ENCODE assay signal across 8 cellular contexts in genomic region chr1:167721617-167722151, GRCh38. TPM values are rescaled to one million over a fixed set of nuclear protein-coding genes. Genes with fewer than 3 reads are reported as not detected.
A peak's percentile ranks its signal among the peaks of the same experiment; 100 is the strongest.
DNase-seq lines count a peak whose midpoint lies in the region; ATAC-seq and TF ChIP-seq lines count a peak whose summit lies in the region.

Gene MPZL1, plus strand, starts transcription at chr1:167721982. Its CDS starts 170 bp downstream, at chr1:167722152.

- H3K4me3 ChIP-seq in GM08714 (ENCODE audit: low read length) (peak within 1 kb of the TSS; percentile 97), HFF-Myc (replicated peaks; ENCODE audit: low read depth, low read length) (peak within 1 kb of the TSS; percentile 84), osteoblast (ENCODE audit: insufficient read depth, low read length) (peak within 1 kb of the TSS; percentile 95), testis (peak within 1 kb of the TSS; percentile 95 to 97)

- peak within 1 kb of the TSS; percentile 87 to 89 for H3K27ac Mint-ChIP-seq in activated naive CD4-positive, alpha-beta T cell treated with anti-CD3 and anti-CD28 coated beads, Interleukin-2, amount 50 U/mL, for 72 hours

- H2AFZ ChIP-seq in osteoblast (ENCODE audit: low read length), result peak within 1 kb of the TSS; percentile 93

- H3K79me2 ChIP-seq in osteoblast (ENCODE audit: insufficient read depth, low read length), result peaks cover 49% of the 10 kb centered on the region

- TF ChIP-seq CTCF in HFF-Myc (IDR thresholded peaks at IDR 0.05; ENCODE audit: low read depth, low read length, missing control alignments), result no peak
- no peak for TF ChIP-seq CTCF in osteoblast (IDR thresholded peaks at IDR 0.05; ENCODE audit: extremely low read depth, low read depth, low read length)
- peak in 1 of 3 experiments; percentile 2 for TF ChIP-seq CTCF in testis (IDR thresholded peaks at IDR 0.05)

- H3K36me3 Mint-ChIP-seq in activated naive CD4-positive, alpha-beta T cell treated with anti-CD3 and anti-CD28 coated beads, Interleukin-2, amount 50 U/mL, for 72 hours, result peaks cover 10 to 13% of the 10 kb centered on the region in 2 donors

- H4K20me1 ChIP-seq in osteoblast (ENCODE audit: insufficient read depth, low read length), result peaks cover 38% of the 10 kb centered on the region

- H3K36me3 ChIP-seq in osteoblast (ENCODE audit: insufficient read depth, low read length) (no peaks in the 10 kb centered on the region), testis (ENCODE audit: low read depth, missing control alignments) (no peaks in the 10 kb centered on the region)

- H3K9me3 Mint-ChIP-seq in activated naive CD4-positive, alpha-beta T cell treated with anti-CD3 and anti-CD28 coated beads, Interleukin-2, amount 50 U/mL, for 72 hours, result no peaks in the 10 kb centered on the region

- H3K4me1 ChIP-seq in osteoblast (ENCODE audit: insufficient read depth, low read length) (peaks cover 34% of the 10 kb centered on the region), testis (peaks cover 24% of the 10 kb centered on the region)

- peak; percentile 63 for TF ChIP-seq POLR2A in testis (IDR thresholded peaks at IDR 0.05)

- H3K4me2 ChIP-seq in osteoblast (ENCODE audit: insufficient read depth, low read length), result peak within 1 kb of the TSS; percentile 95

- peak; percentile 98 for ATAC-seq in activated naive CD4-positive, alpha-beta T cell treated with anti-CD3 and anti-CD28 coated beads, Interleukin-2, amount 50 U/mL, for 72 hours

- intact Hi-C loops in testis (cut with DNase I; ENCODE audit: low total_unique reads), result loop anchor here (5.0 kb wide), 1 partner anchor 81 kb away; no protein-coding TSS in a partner anchor

- H3K9me3 ChIP-seq in osteoblast (ENCODE audit: low read depth, low read length) (no peaks in the 10 kb centered on the region), testis (no peaks in the 10 kb centered on the region)

- DNase-seq in HFF-Myc (ENCODE audit: extremely low read depth, low read depth) (peak; percentile 78), MV-4-11 (lab: John Stamatoyannopoulos, UW) (peak; percentile 78), SKM-1 (lab: John Stamatoyannopoulos, UW; ENCODE audit: unreplicated experiment) (peak; percentile 95), glomerular visceral epithelial cell (ENCODE audit: extremely low spot score) (peak; percentile 93), osteoblast (ENCODE audit: insufficient read length, low spot score, missing footprints) (peak; percentile 99), testis (peak; percentile 98)
- peak; percentile 94 to 98 for DNase-seq in activated naive CD4-positive, alpha-beta T cell treated with anti-CD3 and anti-CD28 coated beads, Interleukin-2, amount 50 U/mL, for 72 hours (ENCODE audit: low spot score in 2 of 2)

- H3K27ac ChIP-seq in osteoblast (ENCODE audit: low read depth, low read length), result peak within 1 kb of the TSS; percentile 81
- peak within 1 kb of the TSS; percentile 92 for H3K27ac ChIP-seq in testis

- H3K27me3 ChIP-seq in osteoblast (ENCODE audit: insufficient read depth, low read length), result no peaks in the 10 kb centered on the region
- H3K27me3 ChIP-seq in testis, result no peaks in the 10 kb centered on the region

- WGBS in testis, 2 donors, result 1% methylated on average over 23 to 44 of the region's 52 CpGs

RNA-seq across cellular contexts. Expression of gene MPZL1, which starts in this region (rescaled TPM):
- 10 to 100 TPM; 26.8 to 33.0 TPM for total RNA-seq in activated naive CD4-positive, alpha-beta T cell treated with anti-CD3 and anti-CD28 coated beads, Interleukin-2, amount 50 U/mL, for 72 hours
- total RNA-seq in osteoblast, result 189 and 215 TPM in 2 replicates
- 100 to 1,000 TPM; 154 to 160 TPM for total RNA-seq in testis
- 148 TPM for polyA plus RNA-seq in testis (ENCODE audit: insufficient read depth, low read depth, low replicate concordance)

Comparison
In these comparisons a context has a peak if more than half of its experiments do, and no peak if none do; other contexts are left out.
1. Peak in every context shown above with its lines: DNase-seq, ATAC-seq, H3K4me3 ChIP-seq and H3K27ac ChIP-seq.